In the genomic region with DNA sequence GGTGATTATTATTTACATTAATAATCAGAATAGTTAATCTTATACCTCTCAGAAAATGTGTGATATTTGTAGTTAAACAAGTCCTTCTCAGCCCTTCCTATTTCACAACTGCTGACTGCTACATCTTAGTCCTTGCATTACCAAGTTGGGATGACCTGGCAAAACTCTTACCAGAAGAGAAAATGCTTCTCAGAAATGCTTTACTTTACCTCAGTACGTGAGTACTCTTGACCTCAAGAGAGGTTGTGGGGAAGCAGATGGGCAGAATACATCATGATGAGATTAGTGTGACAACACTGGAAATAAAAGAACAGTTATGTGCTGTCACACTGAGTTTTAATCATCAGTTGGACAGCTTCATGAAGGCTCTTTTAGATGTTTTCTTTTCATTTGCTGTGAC, we compare ENCODE assay signal across 20 cellular contexts. TPM values are rescaled to one million over a fixed set of nuclear protein-coding genes. Genes with fewer than 3 reads are reported as not detected.
DNase-seq lines count a peak whose midpoint lies in the region; ATAC-seq and TF ChIP-seq lines count a peak whose summit lies in the region.
"Had no signal": no experiment of that assay in that cellular context is flagged by ENCODE, and none has a peak within 500 bp of the region (broad histone marks: within the 10 kb centered on the region; RNA-seq: fewer than 3 reads in every experiment).

No MANE protein-coding gene starts in this region.

- DNase-seq in Right ventricle myocardium superior (no peak), right atrium auricular region (ENCODE audit: low spot score) (no peak), T-helper 17 cell (no peak), fibroblast of villous mesenchyme (ENCODE audit: low read depth) (peak; percentile 10), upper lobe of right lung (no peak)
- DNase-seq in activated CD8-positive, alpha-beta memory T cell treated with anti-CD3 and anti-CD28 coated beads, Interleukin-2, amount 50 U/mL, for 4 hours, result no peak
- DNase-seq in naive thymus-derived CD8-positive, alpha-beta T cell, result no peak
- DNase-seq: activated CD4-positive, CD25-positive, alpha-beta regulatory T cell; activated gamma-delta T cell; amniotic stem cell; caudate nucleus; CD8-positive, alpha-beta memory T cell; NCI-H2029 treated with DMSO at 0.1 percent for 48 hours; NCI-H446 treated with DMSO at 0.1 percent for 48 hours had no signal

- peak; percentile 22 for ATAC-seq in Right ventricle myocardium superior (ENCODE audit: poor library complexity)
- no peak for ATAC-seq in T-helper 17 cell
- peak; percentile 36 for ATAC-seq in upper lobe of right lung
- ATAC-seq in HG03520 (IDR thresholded peaks at IDR 0.05; ENCODE audit: unreplicated experiment), result no peak
- no peak for ATAC-seq in naive thymus-derived CD8-positive, alpha-beta T cell
- ATAC-seq: HCT116, left lobe of liver had no signal

- no peak overlapping the region for H3K27ac ChIP-seq in right atrium auricular region
- H3K27ac ChIP-seq in upper lobe of right lung, result no peak overlapping the region
- H3K27ac ChIP-seq: thoracic aorta had no signal

- H3K4me1 Mint-ChIP-seq in T-helper 17 cell, result peaks cover 4% of the 10 kb centered on the region
- H3K4me1 Mint-ChIP-seq in naive thymus-derived CD8-positive, alpha-beta T cell, result peaks cover 3 to 8% (median 5%) of the 10 kb centered on the region in 4 donors

- TF ChIP-seq CTCF in right atrium auricular region (IDR thresholded peaks at IDR 0.05), result no peak
- TF ChIP-seq CTCF in fibroblast of villous mesenchyme (IDR thresholded peaks at IDR 0.05; ENCODE audit: insufficient read depth, low read depth, low read length), result no peak
- TF ChIP-seq CTCF in upper lobe of right lung (IDR thresholded peaks at IDR 0.05), result no peak

- H3K27ac Mint-ChIP-seq in T-helper 17 cell, result peak overlapping the region; percentile 39
- H3K27ac Mint-ChIP-seq in naive thymus-derived CD8-positive, alpha-beta T cell, result no peak overlapping the region

- H3K36me3 ChIP-seq in right atrium auricular region, result peaks cover 9% of the 10 kb centered on the region
- H3K36me3 ChIP-seq in upper lobe of right lung, result peaks cover 28% of the 10 kb centered on the region
- H3K36me3 ChIP-seq: thoracic aorta had no signal

- H3K9me3 ChIP-seq in right atrium auricular region (no peaks in the 10 kb centered on the region), T-helper 17 cell (ENCODE audit: control insufficient read depth, low read length, poor library complexity, severe bottlenecking) (no peaks in the 10 kb centered on the region), upper lobe of right lung (no peaks in the 10 kb centered on the region)
- H3K9me3 ChIP-seq: thoracic aorta had no signal

- POLR2A ChIA-PET in naive thymus-derived CD8-positive, alpha-beta T cell (lab: Charles Lee), result no interaction called here

- H3K4me1 ChIP-seq in right atrium auricular region (no peaks in the 10 kb centered on the region), upper lobe of right lung (no peaks in the 10 kb centered on the region)

- no peaks in the 10 kb centered on the region for H3K9me3 Mint-ChIP-seq in naive thymus-derived CD8-positive, alpha-beta T cell
- H3K9me3 Mint-ChIP-seq: CD8-positive, alpha-beta memory T cell had no signal

- H3K36me3 Mint-ChIP-seq in T-helper 17 cell (ENCODE audit: low read depth), result no peaks in the 10 kb centered on the region
- peaks cover 0 to 47% (median 6%) of the 10 kb centered on the region in 3 donors for H3K36me3 Mint-ChIP-seq in naive thymus-derived CD8-positive, alpha-beta T cell

- H3K4me3 ChIP-seq in right atrium auricular region, result no peak overlapping the region
- H3K4me3 ChIP-seq in fibroblast of villous mesenchyme (ENCODE audit: low read depth, low read length), result no peak overlapping the region
- no peak overlapping the region for H3K4me3 ChIP-seq in upper lobe of right lung
- H3K4me3 ChIP-seq: thoracic aorta had no signal

- H3K27me3 Mint-ChIP-seq in T-helper 17 cell, result no peaks in the 10 kb centered on the region
- no peaks in the 10 kb centered on the region for H3K27me3 Mint-ChIP-seq in naive thymus-derived CD8-positive, alpha-beta T cell
- H3K27me3 Mint-ChIP-seq: CD8-positive, alpha-beta memory T cell had no signal

- intact Hi-C loops in Right ventricle myocardium superior (cut with DNase I) (no loop called here), upper lobe of right lung (cut with DNase I) (no loop called here)

- no peak overlapping the region for H3K4me3 Mint-ChIP-seq in T-helper 17 cell
- no peak overlapping the region for H3K4me3 Mint-ChIP-seq in naive thymus-derived CD8-positive, alpha-beta T cell

- H3K27me3 ChIP-seq in right atrium auricular region (no peaks in the 10 kb centered on the region), upper lobe of right lung (no peaks in the 10 kb centered on the region)

RNA-seq across cellular contexts. Expression of gene CFAP126, which starts 16.2 kb away (rescaled TPM):
- not detected for total RNA-seq in Right ventricle myocardium superior
- not detected for total RNA-seq in right atrium auricular region
- total RNA-seq in T-helper 17 cell, result not detected
- total RNA-seq in fibroblast of villous mesenchyme, result not detected in 2 replicates
- total RNA-seq in upper lobe of right lung, result not detected
- not detected for total RNA-seq in naive thymus-derived CD8-positive, alpha-beta T cell
- polyA plus RNA-seq in naive thymus-derived CD8-positive, alpha-beta T cell, result not detected
- total RNA-seq: CD8-positive, alpha-beta memory T cell; glomerular endothelial cell; left lobe of liver; thoracic aorta had no signal
- polyA plus RNA-seq: CD8-positive, alpha-beta memory T cell; esophagus had no signal

RNA-seq across cellular contexts. Expression of gene SDHC, which starts 37.3 kb away (rescaled TPM):
- total RNA-seq in Right ventricle myocardium superior (422 TPM), right atrium auricular region (100 to 1,000 TPM in 1 of 2 donors, 10 to 100 TPM in 1; 37.8 to 151 TPM), T-helper 17 cell (10 to 100 TPM; 64.4 to 76.8 TPM), fibroblast of villous mesenchyme (20.3 and 25.8 TPM in 2 replicates), upper lobe of right lung (158 TPM)
- total RNA-seq in naive thymus-derived CD8-positive, alpha-beta T cell, result 100 to 1,000 TPM; 113 to 127 TPM
- polyA plus RNA-seq in naive thymus-derived CD8-positive, alpha-beta T cell, result 100 to 1,000 TPM; 212 to 297 (median 217) TPM

RNA-seq across cellular contexts. Expression of gene MPZ, which starts 41.7 kb away (rescaled TPM):
- total RNA-seq in Right ventricle myocardium superior (4.8 TPM), right atrium auricular region (1 to 10 TPM; 1.7 to 5.1 TPM), T-helper 17 cell (1 to 10 TPM; 2.3 to 2.9 TPM), fibroblast of villous mesenchyme (2.6 and 2.9 TPM in 2 replicates), upper lobe of right lung (2.5 TPM)
- total RNA-seq in naive thymus-derived CD8-positive, alpha-beta T cell, result 10 to 100 TPM; 11.9 to 12.2 TPM
- not detected for polyA plus RNA-seq in naive thymus-derived CD8-positive, alpha-beta T cell
- polyA plus RNA-seq: CD8-positive, alpha-beta memory T cell had no signal

Comparison
In these comparisons a context has a peak if more than half of its experiments do, and no peak if none do; other contexts are left out.
1. ATAC-seq: peak in Right ventricle myocardium superior (single experiment) and upper lobe of right lung (single experiment); none in T-helper 17 cell (single experiment), HG03520 (single experiment) and naive thymus-derived CD8-positive, alpha-beta T cell (0 of 2).